Comparison of ENCODE assay signal across 13 cellular contexts in genomic region chr7:18289801-18290200, GRCh38.
A peak's percentile ranks its signal among the peaks of the same experiment; 100 is the strongest.
DNase-seq lines count a peak whose midpoint lies in the region; ATAC-seq and TF ChIP-seq lines count a peak whose summit lies in the region.
"Had no signal": no experiment of that assay in that cellular context is flagged by ENCODE, and none has a peak within 500 bp of the region (broad histone marks: within the 10 kb centered on the region; RNA-seq: fewer than 3 reads in every experiment).

No MANE protein-coding gene starts in this region.

- no peaks in the 10 kb centered on the region for H3K27me3 Mint-ChIP-seq in natural killer cell (ENCODE audit: low read depth in 2 of 2)
- H3K27me3 Mint-ChIP-seq: progenitor cell of endocrine pancreas had no signal

- TF ChIP-seq CTCF in NB4 (IDR thresholded peaks at IDR 0.05; ENCODE audit: low read depth, low read length) (no peak), natural killer cell (IDR thresholded peaks at IDR 0.05) (no peak)

- peak overlapping the region; percentile 70 to 79 for H3K27ac Mint-ChIP-seq in natural killer cell
- H3K27ac Mint-ChIP-seq: progenitor cell of endocrine pancreas had no signal

- H3K4me3 ChIP-seq in NB4 (ENCODE audit: low read depth, low read length) = peak overlapping the region; percentile 69

- intact Hi-C loops in natural killer cell (cut with micrococcal nuclease) = no loop called here

- peaks cover 56 to 63% of the 10 kb centered on the region in 2 donors for H3K4me1 Mint-ChIP-seq in natural killer cell

- no peaks in the 10 kb centered on the region for H3K36me3 Mint-ChIP-seq in natural killer cell

- DNase-seq in NB4 (ENCODE audit: low read depth) (peak; percentile 36), natural killer cell (no peak), hepatic stellate cell (ENCODE audit: low spot score) (no peak), RKO (ENCODE audit: low spot score) (no peak), UCSD-AML1 (lab: John Stamatoyannopoulos, UW; ENCODE audit: unreplicated experiment) (no peak)
- DNase-seq: activated effector memory CD4-positive, alpha-beta T cell treated with anti-CD3 and anti-CD28 coated beads, Interleukin-2, amount 50 U/mL, for 16 hours; mesenchymal stem cell; NCI-H526 treated with DMSO at 0.1 percent for 48 hours; SK-N-SH; stimulated activated CD4-positive, alpha-beta T cell treated with anti-CD3 and anti-CD28 coated beads, Interleukin-4, amount 100 ng/mL, for 4 hours had no signal

- TF ChIP-seq POLR2A in NB4 (IDR thresholded peaks at IDR 0.05; ENCODE audit: extremely low read depth, insufficient read length) = no peak

- peak; percentile 10 for ATAC-seq in GM18858 (IDR thresholded peaks at IDR 0.05; ENCODE audit: unreplicated experiment)
- peak; percentile 9 for ATAC-seq in GM21619 (IDR thresholded peaks at IDR 0.05; ENCODE audit: unreplicated experiment)
- peak in 1 of 3 donors; percentile 4 for ATAC-seq in natural killer cell

- H3K9me3 Mint-ChIP-seq in natural killer cell = no peaks in the 10 kb centered on the region

- H3K4me3 Mint-ChIP-seq in natural killer cell = peak overlapping the region; percentile 93
